Comparison of ENCODE assay signal across 13 cellular contexts in genomic region chr18:11419336-11419735, GRCh38.
"Had no signal": no experiment of that assay in that cellular context is flagged by ENCODE, and none has a peak within 500 bp of the region (broad histone marks: within the 10 kb centered on the region; RNA-seq: fewer than 3 reads in every experiment).

No MANE protein-coding gene starts in this region.

- H3K9me3 ChIP-seq: adrenal gland, gastrocnemius medialis, upper lobe of left lung had no signal

- H3K27ac ChIP-seq: adrenal gland, gastrocnemius medialis, upper lobe of left lung had no signal

- H3K4me3 Mint-ChIP-seq: activated B cell treated with CpG ODN at 0.5 μM for 24 hours; activated CD4-positive, alpha-beta T cell treated with anti-CD3 and anti-CD28 coated beads, Interleukin-2, amount 10 ng/mL, durations not matched to agents 24 days and 14 days had no signal

- H3K4me1 ChIP-seq: adrenal gland, gastrocnemius medialis, upper lobe of left lung had no signal

- DNase-seq: activated B cell treated with CpG ODN at 0.5 μM for 24 hours; activated CD4-positive, alpha-beta T cell treated with anti-CD3 and anti-CD28 coated beads, Interleukin-2, amount 10 ng/mL, durations not matched to agents 24 days and 14 days; activated CD8-positive, alpha-beta memory T cell treated with anti-CD3 and anti-CD28 coated beads for 24 hours; activated naive CD4-positive, alpha-beta T cell treated with anti-CD3 and anti-CD28 coated beads, Interleukin-2, amount 50 U/mL, for 16 hours; adrenal gland; gastrocnemius medialis; hippocampal formation; kidney glomerular epithelial cell; stimulated activated CD4-positive, alpha-beta T cell treated with anti-CD3 and anti-CD28 coated beads, Interleukin-4, amount 100 ng/mL, for 1 hour; stimulated activated CD8-positive, alpha-beta memory T cell treated with anti-CD3 and anti-CD28 coated beads, Interleukin-4, amount 100 ng/mL, for 48 hours; stimulated activated naive CD8-positive, alpha-beta T cell treated with anti-CD3 and anti-CD28 coated beads, Interleukin-15, Interleukin-2, amounts not matched to agents 100 U/mL and 50 U/mL, for 24 hours; T-helper 9 cell; upper lobe of left lung had no signal

- H3K27me3 Mint-ChIP-seq: activated B cell treated with CpG ODN at 0.5 μM for 24 hours; activated CD4-positive, alpha-beta T cell treated with anti-CD3 and anti-CD28 coated beads, Interleukin-2, amount 10 ng/mL, durations not matched to agents 24 days and 14 days had no signal

- H3K9me3 Mint-ChIP-seq: activated B cell treated with CpG ODN at 0.5 μM for 24 hours had no signal

- H3K27me3 ChIP-seq: adrenal gland, gastrocnemius medialis, upper lobe of left lung had no signal

- ATAC-seq: gastrocnemius medialis; stimulated activated naive CD8-positive, alpha-beta T cell treated with anti-CD3 and anti-CD28 coated beads, Interleukin-15, Interleukin-2, amounts not matched to agents 100 U/mL and 50 U/mL, for 24 hours had no signal

- H3K27ac Mint-ChIP-seq: activated B cell treated with CpG ODN at 0.5 μM for 24 hours; activated CD4-positive, alpha-beta T cell treated with anti-CD3 and anti-CD28 coated beads, Interleukin-2, amount 10 ng/mL, durations not matched to agents 24 days and 14 days had no signal

- H3K36me3 ChIP-seq: adrenal gland, gastrocnemius medialis, upper lobe of left lung had no signal

- H3K4me3 ChIP-seq: adrenal gland, gastrocnemius medialis, upper lobe of left lung had no signal

- H3K4me1 Mint-ChIP-seq: activated B cell treated with CpG ODN at 0.5 μM for 24 hours; activated CD4-positive, alpha-beta T cell treated with anti-CD3 and anti-CD28 coated beads, Interleukin-2, amount 10 ng/mL, durations not matched to agents 24 days and 14 days had no signal
